1 cellular context compared by ENCODE assay signal in genomic region chr4:83207497-83208105, GRCh38.
TF ChIP-seq lines count a peak whose summit lies in the region.

No MANE protein-coding gene starts in this region.

TF ChIP-seq in HepG2, 621 proteins besides CTCF, POLR2A, EP300 and RAD21 (continued from another document):
- TF ChIP-seq TRAFD1 (CRISPR knock-in tag; IDR thresholded peaks at IDR 0.05; ENCODE audit: borderline replicate concordance) (no peak), TARDBP (CRISPR knock-in tag; IDR thresholded peaks at IDR 0.05) (no peak), HDAC1 (CRISPR knock-in tag; IDR thresholded peaks at IDR 0.05) (no peak), TEAD2 (CRISPR knock-in tag; IDR thresholded peaks at IDR 0.05) (no peak), ZFP1 (CRISPR knock-in tag; IDR thresholded peaks at IDR 0.05) (no peak), ZNF775 (CRISPR knock-in tag; IDR thresholded peaks at IDR 0.05; ENCODE audit: borderline replicate concordance) (no peak), ZFP62 (CRISPR knock-in tag; IDR thresholded peaks at IDR 0.05) (no peak)
TF ChIP-seq in HepG2: peak in this region for 0.
